Comparison of ENCODE assay signal across 13 cellular contexts in the genomic region with DNA sequence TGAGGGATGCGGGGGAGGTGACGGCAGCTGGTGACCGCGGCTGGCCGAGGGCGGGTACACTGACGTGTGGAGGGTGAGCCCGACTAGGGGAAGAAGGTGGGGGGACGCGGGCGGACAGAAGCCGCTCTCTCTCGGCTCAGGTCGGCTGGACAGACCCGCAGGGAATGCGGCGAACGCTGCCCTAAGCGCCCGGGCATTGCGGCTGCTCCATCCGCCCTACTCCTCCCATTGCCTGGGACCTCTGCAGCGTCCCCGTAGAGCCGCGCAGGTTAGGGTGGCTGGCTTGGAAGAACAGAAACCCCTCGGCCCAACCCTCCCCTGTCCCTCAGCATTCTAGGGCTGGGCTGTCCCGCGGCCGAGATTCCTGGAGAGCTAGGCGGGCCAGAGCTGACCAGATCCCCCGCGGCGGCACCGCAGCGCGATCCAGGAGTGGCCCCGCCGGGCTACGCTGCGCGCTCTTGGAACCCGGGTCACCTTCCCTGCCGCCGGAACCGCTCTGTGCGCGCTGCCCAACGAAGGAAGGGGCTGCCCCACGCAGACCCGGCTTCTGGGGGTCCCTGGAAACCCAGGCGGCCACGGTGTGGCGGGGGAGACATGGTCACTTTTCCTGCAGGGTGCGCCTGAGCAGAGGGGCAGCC. TPM values are rescaled to one million over a fixed set of nuclear protein-coding genes. Genes with fewer than 3 reads are reported as not detected.
DNase-seq lines count a peak whose midpoint lies in the region; ATAC-seq and TF ChIP-seq lines count a peak whose summit lies in the region.
"Had no signal": no experiment of that assay in that cellular context is flagged by ENCODE, and none has a peak within 500 bp of the region (broad histone marks: within the 10 kb centered on the region; RNA-seq: fewer than 3 reads in every experiment).

No MANE protein-coding gene starts in this region.

- no peak for ATAC-seq in GM18519 (IDR thresholded peaks at IDR 0.05; ENCODE audit: low FRiP score, unreplicated experiment)

- H3K4me1 Mint-ChIP-seq in mesothelial cell of epicardium (peaks cover 41% of the 10 kb centered on the region), endothelial cell (ENCODE audit: unreplicated experiment) (peaks cover 6% of the 10 kb centered on the region)

- no peak overlapping the region for H3K27ac Mint-ChIP-seq in mesothelial cell of epicardium
- no peak overlapping the region for H3K27ac Mint-ChIP-seq in endothelial cell (ENCODE audit: unreplicated experiment)
- H3K27ac Mint-ChIP-seq: CD4-positive, CD25-positive, alpha-beta regulatory T cell had no signal

- peak; percentile 9 for DNase-seq in stimulated activated CD4-positive, alpha-beta T cell treated with anti-CD3 and anti-CD28 coated beads, Interleukin-4, amount 100 ng/mL, for 1 hour
- DNase-seq in stimulated activated CD4-positive, alpha-beta T cell treated with anti-CD3 and anti-CD28 coated beads, Interleukin-15, amount 100 ng/mL, for 24 hours, result no peak
- DNase-seq in adipocyte (ENCODE audit: low read depth), result peak; percentile 20
- DNase-seq in mesothelial cell of epicardium (ENCODE audit: low spot score in 2 of 2, unreplicated experiment in 2 of 2), result no peak
- DNase-seq in NCI-H2107 treated with DMSO at 0.1 percent for 48 hours (lab: John Stamatoyannopoulos, UW; ENCODE audit: unreplicated experiment), result no peak
- DNase-seq in endothelial cell (ENCODE audit: low spot score), result no peak
- no peak for DNase-seq in anterior cingulate cortex (lab: John Stamatoyannopoulos, UW)
- DNase-seq: activated CD4-positive, alpha-beta T cell treated with anti-CD3 and anti-CD28 coated beads for 1 hour; activated naive CD4-positive, alpha-beta T cell; CD4-positive, CD25-positive, alpha-beta regulatory T cell; effector memory CD4-positive, alpha-beta T cell had no signal

- no peaks in the 10 kb centered on the region for H3K36me3 ChIP-seq in adipocyte (ENCODE audit: control insufficient read depth, insufficient read depth, low read length, severe bottlenecking)
- H3K36me3 ChIP-seq: ovary had no signal

- peaks cover under 1% of the 10 kb centered on the region for H3K9me3 ChIP-seq in adipocyte (ENCODE audit: control insufficient read depth, low read length)
- H3K9me3 ChIP-seq: ovary had no signal

- H3K4me3 Mint-ChIP-seq in mesothelial cell of epicardium, result peak overlapping the region; percentile 46
- no peak overlapping the region for H3K4me3 Mint-ChIP-seq in endothelial cell (ENCODE audit: unreplicated experiment)

- no peak overlapping the region for H3K9ac ChIP-seq in adipocyte (ENCODE audit: low read length)

- peak overlapping the region; percentile 44 for H3K4me3 ChIP-seq in adipocyte (ENCODE audit: low read length)
- H3K4me3 ChIP-seq: ovary had no signal

- peaks cover 9% of the 10 kb centered on the region for H3K4me1 ChIP-seq in adipocyte (ENCODE audit: control insufficient read depth, insufficient read depth, low read length)

- H3K9me3 Mint-ChIP-seq in mesothelial cell of epicardium (no peaks in the 10 kb centered on the region), endothelial cell (ENCODE audit: unreplicated experiment) (no peaks in the 10 kb centered on the region)

- peaks cover 63% of the 10 kb centered on the region for H3K27me3 ChIP-seq in adipocyte (replicated peaks; ENCODE audit: control insufficient read depth, insufficient read depth, low read length)

- H3K36me3 Mint-ChIP-seq in mesothelial cell of epicardium (no peaks in the 10 kb centered on the region), endothelial cell (ENCODE audit: low read depth, unreplicated experiment) (peaks cover 6% of the 10 kb centered on the region)
- H3K36me3 Mint-ChIP-seq: CD4-positive, CD25-positive, alpha-beta regulatory T cell had no signal

- peaks cover 97% of the 10 kb centered on the region for H3K27me3 Mint-ChIP-seq in mesothelial cell of epicardium (ENCODE audit: low read depth)
- peaks cover 42% of the 10 kb centered on the region for H3K27me3 Mint-ChIP-seq in endothelial cell (ENCODE audit: unreplicated experiment)

- TF ChIP-seq CTCF in mesothelial cell of epicardium (IDR thresholded peaks at IDR 0.05; ENCODE audit: unreplicated experiment) (no peak), endothelial cell (IDR thresholded peaks at IDR 0.05; ENCODE audit: unreplicated experiment) (no peak)

RNA-seq across cellular contexts. Expression of gene DLX4, which starts 3.0 kb away (rescaled TPM):
- 2.6 to 2.8 TPM (median 2.7 TPM) in 3 replicates for total RNA-seq in mesothelial cell of epicardium
- total RNA-seq in endothelial cell (ENCODE audit: unreplicated experiment), result 0.36 TPM
- total RNA-seq: CD4-positive, CD25-positive, alpha-beta regulatory T cell had no signal

RNA-seq across cellular contexts. Expression of gene DLX3, which starts 23.1 kb away (rescaled TPM):
- total RNA-seq in mesothelial cell of epicardium (5.2 to 7.7 TPM (median 6.6 TPM) in 3 replicates), endothelial cell (ENCODE audit: unreplicated experiment) (0.13 TPM)
- total RNA-seq: CD4-positive, CD25-positive, alpha-beta regulatory T cell had no signal

Comparison
In these comparisons a context has a peak if more than half of its experiments do, and no peak if none do; other contexts are left out.
1. DNase-seq: peak in stimulated activated CD4-positive, alpha-beta T cell treated with anti-CD3 and anti-CD28 coated beads, Interleukin-4, amount 100 ng/mL, for 1 hour (single experiment) and adipocyte (single experiment); none in stimulated activated CD4-positive, alpha-beta T cell treated with anti-CD3 and anti-CD28 coated beads, Interleukin-15, amount 100 ng/mL, for 24 hours (single experiment), mesothelial cell of epicardium (0 of 2), NCI-H2107 treated with DMSO at 0.1 percent for 48 hours (single experiment), endothelial cell (single experiment) and anterior cingulate cortex (0 of 58).